ENCODE assay signal across 23 cellular contexts in genomic region chr12:10901427-10901826, GRCh38. TPM values are rescaled to one million over a fixed set of nuclear protein-coding genes. Genes with fewer than 3 reads are reported as not detected.
DNase-seq lines count a peak whose midpoint lies in the region; ATAC-seq and TF ChIP-seq lines count a peak whose summit lies in the region.
"Had no signal": no experiment of that assay in that cellular context is flagged by ENCODE, and none has a peak within 500 bp of the region (broad histone marks: within the 10 kb centered on the region; RNA-seq: fewer than 3 reads in every experiment).

No MANE protein-coding gene starts in this region.

- H4K20me1 ChIP-seq in HCT116 (ENCODE audit: insufficient read depth) (no peaks in the 10 kb centered on the region), PC-3 (ENCODE audit: low read length) (no peaks in the 10 kb centered on the region)

- H3K9ac ChIP-seq in HCT116 (ENCODE audit: low read length) (no peak overlapping the region), PC-3 (ENCODE audit: low read length) (no peak overlapping the region)

- H3K79me2 ChIP-seq in HCT116 (ENCODE audit: insufficient read depth, low read length): no peaks in the 10 kb centered on the region; the same call in 1 of the 2 replicates
- H3K79me2 ChIP-seq in PC-3 (ENCODE audit: low read length): no peaks in the 10 kb centered on the region

- H3K9me2 ChIP-seq in HCT116 (ENCODE audit: insufficient read depth) (no peaks in the 10 kb centered on the region), PC-3 (replicated peaks; ENCODE audit: low read length) (no peaks in the 10 kb centered on the region)

- DNase-seq in HCT116 (ENCODE audit: low read depth, low spot score) (no peak), PC-3 (peak; percentile 45), epithelial cell of prostate (ENCODE audit: low read depth, low spot score) (peak; percentile 14), mucosa of descending colon (no peak), H7 (no peak)
- DNase-seq in activated CD8-positive, alpha-beta memory T cell treated with anti-CD3 and anti-CD28 coated beads for 24 hours: no peak
- DNase-seq in activated CD4-positive, alpha-beta T cell treated with anti-CD3 and anti-CD28 coated beads, Interleukin-2, amount 50 U/mL, for 1 hour: no peak
- DNase-seq: activated CD4-positive, CD25-positive, alpha-beta regulatory T cell; central memory CD4-positive, alpha-beta T cell; effector CD8-positive, alpha-beta T cell; GF-D8; MM.1S; NCI-H1694; retina; SHP77 treated with DMSO at 0.1 percent for 48 hours; stimulated activated CD4-positive, alpha-beta T cell treated with anti-CD3 and anti-CD28 coated beads, Interleukin-12 subunit alpha, Interleukin-12 subunit beta, amount 100 ng/mL, for 4 hours; testis had no signal

- POLR2A ChIA-PET in HCT116 (lab: Charles Lee): no interaction called here
- POLR2A ChIA-PET in PC-3 (lab: Charles Lee; ENCODE audit: unreplicated experiment): no interaction called here

- H3K4me2 ChIP-seq in HCT116 (ENCODE audit: low read length): no peak overlapping the region
- no peak overlapping the region for H3K4me2 ChIP-seq in PC-3 (ENCODE audit: low read length)

- no peaks in the 10 kb centered on the region for H3F3A ChIP-seq in PC-3 (ENCODE audit: low read length, unreplicated experiment)

- intact Hi-C loops in HCT116 (cut with micrococcal nuclease): no loop called here
- intact Hi-C loops in PC-3 (cut with micrococcal nuclease): loop anchor here (2.0 kb wide), 1 partner anchor 131 kb away; no protein-coding TSS in a partner anchor
- intact Hi-C loops in mucosa of descending colon (cut with DNase I, micrococcal nuclease): no loop called here

- H3K27ac ChIP-seq in HCT116 (ENCODE audit: low read depth, low read length) (no peak overlapping the region), PC-3 (ENCODE audit: low read length) (no peak overlapping the region), epithelial cell of prostate (no peak overlapping the region)
- H3K27ac ChIP-seq: gastroesophageal sphincter, neutrophil, testis had no signal

- H2AFZ ChIP-seq in HCT116 (ENCODE audit: low read depth, low read length, poor library complexity, severe bottlenecking): no peak overlapping the region
- no peak overlapping the region for H2AFZ ChIP-seq in PC-3 (ENCODE audit: low read length)

- H3K36me3 ChIP-seq in HCT116 (ENCODE audit: control insufficient read depth in 1 of 2, insufficient read depth in 2 of 2, low read length in 2 of 2) (0 out of 4 replicates have a peak, but pooled peaks cover 0 to 3% of the 10 kb centered on the region in 2 experiments), PC-3 (ENCODE audit: low read depth, low read length) (no peaks in the 10 kb centered on the region), mucosa of descending colon (ENCODE audit: low read depth) (no peaks in the 10 kb centered on the region), H7 (replicated peaks; ENCODE audit: control insufficient read depth, insufficient read depth, low read length) (no peaks in the 10 kb centered on the region)
- H3K36me3 ChIP-seq: neutrophil had no signal

- CTCF ChIA-PET in HCT116 (lab: Charles Lee) (no interaction called here), PC-3 (lab: Charles Lee) (no interaction called here)

- H3K9me3 ChIP-seq in HCT116 (ENCODE audit: control insufficient read depth in 1 of 2, insufficient read depth in 1 of 2, low read depth in 1 of 2, low read length in 2 of 2) (peaks cover 0 to 7% of the 10 kb centered on the region in 2 experiments; a peak in 2 of 4 replicates), PC-3 (ENCODE audit: low read length) (no peaks in the 10 kb centered on the region), mucosa of descending colon (peaks cover 30% of the 10 kb centered on the region)
- H3K9me3 ChIP-seq: neutrophil, testis had no signal

- RAD21 ChIA-PET in HCT116 (lab: Charles Lee; ENCODE audit: low non-redundant PET in 1 of 2, low total read pairs in 2 of 2, uncharacterized antibody in 2 of 2, unreplicated experiment in 2 of 2): no interaction called here

- H3K4me1 ChIP-seq in HCT116 (ENCODE audit: control insufficient read depth in 1 of 2, insufficient read depth in 2 of 2, low read length in 2 of 2): no peaks in the 10 kb centered on the region
- no peaks in the 10 kb centered on the region for H3K4me1 ChIP-seq in PC-3 (ENCODE audit: insufficient read depth, low read length)
- H3K4me1 ChIP-seq in mucosa of descending colon (ENCODE audit: low read depth): no peaks in the 10 kb centered on the region
- H3K4me1 ChIP-seq: gastroesophageal sphincter, testis had no signal

- peak in 1 of 3 experiments; percentile 21; a peak in 1 of 6 replicates for TF ChIP-seq CTCF in HCT116 (IDR thresholded peaks at IDR 0.05 in 2 of 3, conservative IDR thresholded peaks at IDR 0.05 in 1 of 3; ENCODE audit: borderline replicate concordance in 1 of 3, insufficient read depth in 1 of 3, low read depth in 2 of 3, low read length in 2 of 3)
- peak; percentile 57 for TF ChIP-seq CTCF in PC-3 (conservative IDR thresholded peaks at IDR 0.05; ENCODE audit: low read depth, low read length)
- no peak for TF ChIP-seq CTCF in mucosa of descending colon (IDR thresholded peaks at IDR 0.05)

- BruUV-seq in HCT116 (replicated peaks; lab: Mats Ljungman, UMichigan) (no TSS peak), PC-3 (replicated peaks; lab: Mats Ljungman, UMichigan) (no TSS peak)

- ATAC-seq in HCT116: peak; percentile 76
- ATAC-seq in PC-3: peak; percentile 77
- ATAC-seq in mucosa of descending colon: peak; percentile 16
- ATAC-seq: activated T-helper 17 cell treated with anti-CD3 and anti-CD28 coated beads, Interleukin-2, amount 50 U/mL, for 72 hours; gastroesophageal sphincter; GM12878 had no signal

- H3K27me3 ChIP-seq in HCT116 (ENCODE audit: insufficient read depth, low read length): no peaks in the 10 kb centered on the region
- H3K27me3 ChIP-seq in PC-3 (ENCODE audit: low read length): no peaks in the 10 kb centered on the region
- no peaks in the 10 kb centered on the region for H3K27me3 ChIP-seq in H7 (ENCODE audit: control insufficient read depth, insufficient read depth, low read length)
- H3K27me3 ChIP-seq: gastroesophageal sphincter, neutrophil, testis had no signal

- H3K4me3 ChIP-seq in HCT116 (replicated peaks in 1 of 2; ENCODE audit: low read depth in 1 of 2, low read length in 2 of 2) (no peak overlapping the region), PC-3 (ENCODE audit: low read length) (no peak overlapping the region), mucosa of descending colon (no peak overlapping the region), H7 (ENCODE audit: insufficient read depth, low read depth, low read length) (no peak overlapping the region)
- H3K4me3 ChIP-seq: gastroesophageal sphincter, GM12878, testis had no signal

- TF ChIP-seq POLR2A in HCT116 (IDR thresholded peaks at IDR 0.05; ENCODE audit: borderline replicate concordance, extremely low read depth, insufficient read depth, insufficient read length): no peak

- TF ChIP-seq RAD21 in HCT116 (IDR thresholded peaks at IDR 0.05; ENCODE audit: low read depth): no peak

TF ChIP-seq in HCT116, 20 proteins besides CTCF, POLR2A, EP300 and RAD21:
- TF ChIP-seq EZH2 (IDR thresholded peaks at IDR 0.05): no peak
- TF ChIP-seq POLR2AphosphoS5 (IDR thresholded peaks at IDR 0.05; ENCODE audit: low read depth, low read length): no peak
- no peak for TF ChIP-seq SP1 (IDR thresholded peaks at IDR 0.05; ENCODE audit: low read depth)
- no peak for TF ChIP-seq CBX3 (IDR thresholded peaks at IDR 0.05; ENCODE audit: low read depth)
- TF ChIP-seq SIN3A (IDR thresholded peaks at IDR 0.05; ENCODE audit: low read depth): no peak

RNA-seq across cellular contexts. Expression of gene TAS2R13, which starts 7.9 kb away (rescaled TPM):
- total RNA-seq in HCT116 (2021; ENCODE audit: unreplicated experiment) (0.91 TPM), PC-3 (2014; rRNA removed) (0.11 and 0.86 TPM in 2 replicates), mucosa of descending colon (1 to 10 TPM; 1.1 to 3.2 (median 1.3) TPM)
- polyA plus RNA-seq in HCT116 (2012): 0.05 TPM in 1 of 2 replicates, not detected in the other
- 0.24 TPM in 1 of 2 replicates, not detected in the other for total RNA-seq in H7 (2014; rRNA removed; shearing (Covaris generic))

RNA-seq across cellular contexts. Expression of gene PRH1, which starts 17.4 kb away (rescaled TPM):
- total RNA-seq in HCT116 (2021; ENCODE audit: unreplicated experiment) (5.9 TPM), PC-3 (2014; rRNA removed) (5.7 and 9.5 TPM in 2 replicates), mucosa of descending colon (10 to 100 TPM; 14.2 to 24.0 (median 15.4) TPM)
- 1.7 and 2.8 TPM in 2 replicates for polyA plus RNA-seq in HCT116 (2012)
- 5.2 and 7.0 TPM in 2 replicates for total RNA-seq in H7 (2014; rRNA removed; shearing (Covaris generic))

RNA-seq across cellular contexts. Expression of gene PRH2, which starts 27.6 kb away (rescaled TPM):
- total RNA-seq in HCT116 (2021; ENCODE audit: unreplicated experiment) (not detected), PC-3 (2014; rRNA removed) (not detected in 2 replicates), mucosa of descending colon (under 1 TPM in 1 of 3 donors, not detected in 2; 0.73 TPM)
- polyA plus RNA-seq in HCT116 (2012): 0.19 and 0.40 TPM in 2 replicates
- 0.21 TPM in 1 of 2 replicates, not detected in the other for total RNA-seq in H7 (2014; rRNA removed; shearing (Covaris generic))
- total RNA-seq: activated CD8-positive, alpha-beta memory T cell treated with anti-CD3 and anti-CD28 coated beads for 36 hours; activated T-helper 17 cell treated with anti-CD3 and anti-CD28 coated beads, Interleukin-2, amount 50 U/mL, for 72 hours; GM12878; mucosa of gallbladder had no signal

RNA-seq across cellular contexts. Expression of gene TAS2R14, which starts 37.6 kb away (rescaled TPM):
- 1.9 TPM for total RNA-seq in HCT116 (2021; ENCODE audit: unreplicated experiment)
- 0.14 and 0.35 TPM in 2 replicates for polyA plus RNA-seq in HCT116 (2012)
- 1.6 and 1.8 TPM in 2 replicates for total RNA-seq in PC-3 (2014; rRNA removed)
- total RNA-seq in mucosa of descending colon: 1 to 10 TPM; 1.7 to 5.4 (median 2.6) TPM
- total RNA-seq in H7 (2014; rRNA removed; shearing (Covaris generic)): 0.10 and 0.92 TPM in 2 replicates

RNA-seq across cellular contexts. Expression of gene PRR4, which starts 52.2 kb away (rescaled TPM):
- 2.2 TPM for total RNA-seq in HCT116 (2021; ENCODE audit: unreplicated experiment)
- 3.5 and 4.1 TPM in 2 replicates for polyA plus RNA-seq in HCT116 (2012)
- 3.5 and 9.3 TPM in 2 replicates for total RNA-seq in PC-3 (2014; rRNA removed)
- 1 to 10 TPM in 1 of 3 donors, under 1 TPM in 2; 0.60 to 3.4 (median 0.79) TPM for total RNA-seq in mucosa of descending colon
- total RNA-seq in H7 (2014; rRNA removed; shearing (Covaris generic)): 0.78 and 2.1 TPM in 2 replicates

Comparison
In these comparisons a context has a peak if more than half of its experiments do, and no peak if none do; other contexts are left out.
1. ATAC-seq: peak in every context shown above with its lines; median percentile 77 in PC-3; 76 in HCT116; 16 in mucosa of descending colon.
2. DNase-seq: peak in PC-3 (single experiment) and epithelial cell of prostate (single experiment); none in HCT116 (single experiment), mucosa of descending colon (0 of 3), H7 (single experiment), activated CD8-positive, alpha-beta memory T cell treated with anti-CD3 and anti-CD28 coated beads for 24 hours (single experiment) and activated CD4-positive, alpha-beta T cell treated with anti-CD3 and anti-CD28 coated beads, Interleukin-2, amount 50 U/mL, for 1 hour (single experiment).